Comparison of ENCODE assay signal across 19 cellular contexts in genomic region chr2:112658820-112659667, GRCh38. TPM values are rescaled to one million over a fixed set of nuclear protein-coding genes. Genes with fewer than 3 reads are reported as not detected.
DNase-seq lines count a peak whose midpoint lies in the region; ATAC-seq and TF ChIP-seq lines count a peak whose summit lies in the region.
"Had no signal": no experiment of that assay in that cellular context is flagged by ENCODE, and none has a peak within 500 bp of the region (broad histone marks: within the 10 kb centered on the region; RNA-seq: fewer than 3 reads in every experiment).

No MANE protein-coding gene starts in this region.

- H3K27ac ChIP-seq in mesodermal cell (ENCODE audit: low read depth, low read length, severe bottlenecking) = peak overlapping the region; percentile 12
- H3K27ac ChIP-seq: esophagus muscularis mucosa, parathyroid adenoma, uterus had no signal

- peak overlapping the region; percentile 69 for H3K27ac Mint-ChIP-seq in HFFc6
- peak overlapping the region; percentile 35 for H3K27ac Mint-ChIP-seq in activated naive CD8-positive, alpha-beta T cell treated with anti-CD3 and anti-CD28 coated beads, Interleukin-2, amount 50 U/mL, for 24 hours

- peaks cover 68% of the 10 kb centered on the region for H3K36me3 Mint-ChIP-seq in HFFc6 (ENCODE audit: low read depth)
- peaks cover 88% of the 10 kb centered on the region for H3K36me3 Mint-ChIP-seq in activated naive CD8-positive, alpha-beta T cell treated with anti-CD3 and anti-CD28 coated beads, Interleukin-2, amount 50 U/mL, for 24 hours (ENCODE audit: low read depth)

- no peaks in the 10 kb centered on the region for H3K9me3 Mint-ChIP-seq in HFFc6
- no peaks in the 10 kb centered on the region for H3K9me3 Mint-ChIP-seq in activated naive CD8-positive, alpha-beta T cell treated with anti-CD3 and anti-CD28 coated beads, Interleukin-2, amount 50 U/mL, for 24 hours

- H3K4me1 ChIP-seq in mesodermal cell (ENCODE audit: control insufficient read depth, insufficient read depth, low read length, poor library complexity, severe bottlenecking) = no peaks in the 10 kb centered on the region
- H3K4me1 ChIP-seq: HAP-1, parathyroid adenoma, uterus had no signal

- H3K27me3 Mint-ChIP-seq in HFFc6 (ENCODE audit: insufficient read depth) = peaks cover 2% of the 10 kb centered on the region
- no peaks in the 10 kb centered on the region for H3K27me3 Mint-ChIP-seq in activated naive CD8-positive, alpha-beta T cell treated with anti-CD3 and anti-CD28 coated beads, Interleukin-2, amount 50 U/mL, for 24 hours

- H3K4me1 Mint-ChIP-seq in HFFc6 (ENCODE audit: low read depth) = peaks cover 86% of the 10 kb centered on the region
- H3K4me1 Mint-ChIP-seq in activated naive CD8-positive, alpha-beta T cell treated with anti-CD3 and anti-CD28 coated beads, Interleukin-2, amount 50 U/mL, for 24 hours = peaks cover 52% of the 10 kb centered on the region

- WGBS in mesodermal cell (ENCODE audit: insufficient coverage in 2 of 2), 2 experiments = 94% methylated on average over 11 of the region's 11 CpGs

- TF ChIP-seq CTCF in HFFc6 (IDR thresholded peaks at IDR 0.05) = peak; percentile 42

- H3K4me3 Mint-ChIP-seq in HFFc6 = no peak overlapping the region
- H3K4me3 Mint-ChIP-seq in activated naive CD8-positive, alpha-beta T cell treated with anti-CD3 and anti-CD28 coated beads, Interleukin-2, amount 50 U/mL, for 24 hours = no peak overlapping the region

- H3K36me3 ChIP-seq in mesodermal cell (ENCODE audit: control insufficient read depth, insufficient read depth, low read length) = peaks cover 97% of the 10 kb centered on the region
- H3K36me3 ChIP-seq: uterus had no signal

- no peak for ATAC-seq in activated naive CD8-positive, alpha-beta T cell treated with anti-CD3 and anti-CD28 coated beads, Interleukin-2, amount 50 U/mL, for 24 hours

- DNase-seq in NCI-H2196 (lab: John Stamatoyannopoulos, UW; ENCODE audit: unreplicated experiment) = peak; percentile 30
- no peak for DNase-seq in NCI-H2196 treated with DMSO at 0.1 percent for 48 hours (lab: John Stamatoyannopoulos, UW; ENCODE audit: unreplicated experiment)
- no peak for DNase-seq in HFFc6
- DNase-seq in activated naive CD8-positive, alpha-beta T cell treated with anti-CD3 and anti-CD28 coated beads, Interleukin-2, amount 50 U/mL, for 24 hours = no peak
- no peak for DNase-seq in SHP77 treated with DMSO at 0.1 percent for 48 hours (lab: John Stamatoyannopoulos, UW)
- no peak for DNase-seq in T1000 (lab: John Stamatoyannopoulos, UW)
- DNase-seq in RPMI8226 = no peak
- DNase-seq: activated T-cell treated with anti-CD3 and anti-CD28 coated beads for 4 hours; caudate nucleus; DMS79 treated with DMSO at 0.1 percent for 48 hours; MV-4-11; NCI-H446 treated with DMSO at 0.1 percent for 48 hours; stimulated activated CD8-positive, alpha-beta memory T cell treated with anti-CD3 and anti-CD28 coated beads, Interleukin-4, amount 100 ng/mL, for 48 hours; uterus had no signal

- no peak overlapping the region for H3K4me3 ChIP-seq in mesodermal cell (ENCODE audit: extremely low read depth, insufficient read depth, low read length, poor library complexity, severe bottlenecking)
- H3K4me3 ChIP-seq: esophagus muscularis mucosa, HAP-1, lung, uterus had no signal

- H3K9me3 ChIP-seq in mesodermal cell (ENCODE audit: control insufficient read depth, low read length) = no peaks in the 10 kb centered on the region
- H3K9me3 ChIP-seq: esophagus muscularis mucosa, HAP-1, uterus had no signal

RNA-seq across cellular contexts. Expression of gene SLC20A1, which starts 13.3 kb away (rescaled TPM):
- total RNA-seq in HFFc6 (2021; fragmentation: NEBNext Ultra II Directional; extraction: Animal tissue kit (Norgen Biotek cat#: 25700)) = 100 to 1,000 TPM; 147 to 225 (median 195) TPM
- 115 TPM for polyA plus RNA-seq in mesodermal cell (2013, experiment 1 of 2)
- polyA plus RNA-seq in mesodermal cell (2013, experiment 2 of 2) = 83.7 TPM
